ENCODE assay signal across 10 cellular contexts in genomic region chr3:56796202-56796601, GRCh38. TPM values are rescaled to one million over a fixed set of nuclear protein-coding genes. Genes with fewer than 3 reads are reported as not detected.
DNase-seq lines count a peak whose midpoint lies in the region; ATAC-seq and TF ChIP-seq lines count a peak whose summit lies in the region.
"Had no signal": no experiment of that assay in that cellular context is flagged by ENCODE, and none has a peak within 500 bp of the region (broad histone marks: within the 10 kb centered on the region; RNA-seq: fewer than 3 reads in every experiment).

No MANE protein-coding gene starts in this region.

- H3K27ac Mint-ChIP-seq in activated T-helper 1 cell treated with anti-CD3 and anti-CD28 coated beads, Interleukin-12 subunit alpha, Interleukin-12 subunit beta, Interleukin-2, Interleukin-4 antibody, amounts not matched to agents 30 ng/mL and 10 ng/mL and 1 ng/mL, durations not matched to agents 14 hours and 24 hours and 36 hours: peak overlapping the region; percentile 44

- H3K4me3 Mint-ChIP-seq in activated T-helper 1 cell treated with anti-CD3 and anti-CD28 coated beads, Interleukin-12 subunit alpha, Interleukin-12 subunit beta, Interleukin-2, Interleukin-4 antibody, amounts not matched to agents 30 ng/mL and 10 ng/mL and 1 ng/mL, durations not matched to agents 14 hours and 24 hours and 36 hours: peak overlapping the region; percentile 58

- H3K4me1 Mint-ChIP-seq in activated T-helper 1 cell treated with anti-CD3 and anti-CD28 coated beads, Interleukin-12 subunit alpha, Interleukin-12 subunit beta, Interleukin-2, Interleukin-4 antibody, amounts not matched to agents 30 ng/mL and 10 ng/mL and 1 ng/mL, durations not matched to agents 14 hours and 24 hours and 36 hours (ENCODE audit: low read depth): peaks cover 82% of the 10 kb centered on the region

- peaks cover 39% of the 10 kb centered on the region for H3K36me3 Mint-ChIP-seq in activated T-helper 1 cell treated with anti-CD3 and anti-CD28 coated beads, Interleukin-12 subunit alpha, Interleukin-12 subunit beta, Interleukin-2, Interleukin-4 antibody, amounts not matched to agents 30 ng/mL and 10 ng/mL and 1 ng/mL, durations not matched to agents 14 hours and 24 hours and 36 hours (ENCODE audit: low read depth)

- H3K27me3 Mint-ChIP-seq in activated T-helper 1 cell treated with anti-CD3 and anti-CD28 coated beads, Interleukin-12 subunit alpha, Interleukin-12 subunit beta, Interleukin-2, Interleukin-4 antibody, amounts not matched to agents 30 ng/mL and 10 ng/mL and 1 ng/mL, durations not matched to agents 14 hours and 24 hours and 36 hours (ENCODE audit: insufficient read depth): no peaks in the 10 kb centered on the region

- ATAC-seq in HG02798 (IDR thresholded peaks at IDR 0.05; ENCODE audit: poor library complexity, unreplicated experiment) (no peak), HG03039 (IDR thresholded peaks at IDR 0.05; ENCODE audit: unreplicated experiment) (no peak)

- no peak for TF ChIP-seq CTCF in fibroblast of pulmonary artery (IDR thresholded peaks at IDR 0.05; ENCODE audit: low read length, missing control alignments)

- no peak overlapping the region for H3K4me3 ChIP-seq in fibroblast of pulmonary artery (replicated peaks; ENCODE audit: low read depth, low read length)
- H3K4me3 ChIP-seq: prostate gland had no signal

- intact Hi-C loops in activated T-helper 1 cell treated with anti-CD3 and anti-CD28 coated beads, Interleukin-12 subunit alpha, Interleukin-12 subunit beta, Interleukin-2, Interleukin-4 antibody, amounts not matched to agents 30 ng/mL and 10 ng/mL and 1 ng/mL, durations not matched to agents 14 hours and 24 hours and 36 hours (cut with micrococcal nuclease): no loop called here

- H3K9me3 Mint-ChIP-seq in activated T-helper 1 cell treated with anti-CD3 and anti-CD28 coated beads, Interleukin-12 subunit alpha, Interleukin-12 subunit beta, Interleukin-2, Interleukin-4 antibody, amounts not matched to agents 30 ng/mL and 10 ng/mL and 1 ng/mL, durations not matched to agents 14 hours and 24 hours and 36 hours: no peaks in the 10 kb centered on the region

- peak; percentile 64 for DNase-seq in A172 (ENCODE audit: low spot score)
- peak; percentile 31 for DNase-seq in H4 (ENCODE audit: low spot score)
- no peak for DNase-seq in activated T-helper 1 cell treated with anti-CD3 and anti-CD28 coated beads, Interleukin-12 subunit alpha, Interleukin-12 subunit beta, Interleukin-2, Interleukin-4 antibody, amounts not matched to agents 30 ng/mL and 10 ng/mL and 1 ng/mL, durations not matched to agents 14 hours and 24 hours and 36 hours (ENCODE audit: low spot score)
- peak; percentile 89 for DNase-seq in fibroblast of pulmonary artery (ENCODE audit: low read depth)
- DNase-seq in RKO (ENCODE audit: low spot score): no peak
- DNase-seq in NOMO-1 treated with dmso at 0.1 percent for 144 hours (lab: John Stamatoyannopoulos, UW; ENCODE audit: unreplicated experiment): no peak
- DNase-seq: NCI-H1436 had no signal

RNA-seq across cellular contexts. Expression of gene ARHGEF3, which starts 5.5 kb away (rescaled TPM):
- 10.4 and 14.4 TPM in 2 replicates for total RNA-seq in A172 (2014; rRNA removed; shearing (Covaris generic))
- 3.1 and 3.8 TPM in 2 replicates for total RNA-seq in H4 (2014; rRNA removed; shearing (Covaris generic))
- 59.2 and 64.1 TPM in 2 replicates for total RNA-seq in activated T-helper 1 cell treated with anti-CD3 and anti-CD28 coated beads, Interleukin-12 subunit alpha, Interleukin-12 subunit beta, Interleukin-2, Interleukin-4 antibody, amounts not matched to agents 30 ng/mL and 10 ng/mL and 1 ng/mL, durations not matched to agents 14 hours and 24 hours and 36 hours

Comparison
In these comparisons a context has a peak if more than half of its experiments do, and no peak if none do; other contexts are left out.
1. DNase-seq: peak in A172 (single experiment), H4 (single experiment) and fibroblast of pulmonary artery (single experiment); none in activated T-helper 1 cell treated with anti-CD3 and anti-CD28 coated beads, Interleukin-12 subunit alpha, Interleukin-12 subunit beta, Interleukin-2, Interleukin-4 antibody, amounts not matched to agents 30 ng/mL and 10 ng/mL and 1 ng/mL, durations not matched to agents 14 hours and 24 hours and 36 hours (single experiment), RKO (single experiment) and NOMO-1 treated with dmso at 0.1 percent for 144 hours (single experiment).